In genomic region chr21:29787011-29787909, GRCh38 we compare ENCODE assay signal across 2 cellular contexts.
TF ChIP-seq lines count a peak whose summit lies in the region.

No MANE protein-coding gene starts in this region.

TF ChIP-seq in liver, 16 proteins besides CTCF, POLR2A, EP300 and RAD21 (continued from another document):
- TF ChIP-seq JUND (IDR thresholded peaks at IDR 0.05) (peak; percentile 24 to 38), SP1 (IDR thresholded peaks at IDR 0.05) (peak; percentile 86), ATF3 (IDR thresholded peaks at IDR 0.05) (peak; percentile 52), HNF4G (IDR thresholded peaks at IDR 0.05) (peak; percentile 71), YY1 (IDR thresholded peaks at IDR 0.05) (peak; percentile 43)
TF ChIP-seq in liver: peak in this region for 7.

TF ChIP-seq in HepG2, 621 proteins besides CTCF, POLR2A, EP300 and RAD21 (continued from another document):
- TF ChIP-seq HNF1B (CRISPR knock-in tag; IDR thresholded peaks at IDR 0.05) (no peak), THAP9 (CRISPR knock-in tag; IDR thresholded peaks at IDR 0.05; ENCODE audit: borderline replicate concordance) (no peak), ZFAT (CRISPR knock-in tag; conservative IDR thresholded peaks at IDR 0.05) (no peak)
